ENCODE assay signal across 22 cellular contexts in genomic region chr18:55841314-55841713, GRCh38.
"Had no signal": no experiment of that assay in that cellular context is flagged by ENCODE, and none has a peak within 500 bp of the region (broad histone marks: within the 10 kb centered on the region; RNA-seq: fewer than 3 reads in every experiment).

No MANE protein-coding gene starts in this region.

- H3K4me3 ChIP-seq: dorsolateral prefrontal cortex, gastroesophageal sphincter, heart left ventricle, hepatocyte, left lung, mucosa of descending colon, pancreas, right lobe of liver, suprapubic skin, vagina had no signal

- H3K27me3 ChIP-seq: dorsolateral prefrontal cortex, foreskin keratinocyte, gastroesophageal sphincter, heart left ventricle, hepatocyte, left lung, neutrophil, pancreas, right lobe of liver, suprapubic skin, vagina had no signal

- H3K9me3 ChIP-seq: pancreas, right lobe of liver, vagina had no signal

- ATAC-seq: foreskin keratinocyte; gastroesophageal sphincter; heart left ventricle; left cardiac atrium; left lung; mucosa of descending colon; pancreas; right lobe of liver; stimulated activated naive CD8-positive, alpha-beta T cell treated with anti-CD3 and anti-CD28 coated beads, Interleukin-15, amount 100 ng/mL, for 72 hours had no signal

- FAIRE-seq: kidney, pancreas, small intestine had no signal

- H3K27ac ChIP-seq: dorsolateral prefrontal cortex, foreskin keratinocyte, gastroesophageal sphincter, heart left ventricle, hepatocyte, left lung, neutrophil, pancreas, right lobe of liver, suprapubic skin, vagina had no signal

- H2AFZ ChIP-seq: hepatocyte had no signal

- DNase-seq: dorsolateral prefrontal cortex; effector CD4-positive, alpha-beta T cell; foreskin keratinocyte; heart left ventricle; left cardiac atrium; mesenchymal stem cell; naive B cell; small intestine; stimulated activated CD4-positive, alpha-beta T cell treated with anti-CD3 and anti-CD28 coated beads, Interleukin-15, amount 100 ng/mL, for 24 hours; stimulated activated CD4-positive, alpha-beta T cell treated with anti-CD3 and anti-CD28 coated beads, Interleukin-2, amount 100 ng/mL, for 48 hours; stimulated activated naive CD4-positive, alpha-beta T cell; stimulated activated naive CD8-positive, alpha-beta T cell treated with anti-CD3 and anti-CD28 coated beads, Interleukin-15, amount 100 ng/mL, for 72 hours had no signal

- H3K4me1 ChIP-seq: foreskin keratinocyte, gastroesophageal sphincter, left lung, pancreas, right lobe of liver, suprapubic skin, vagina had no signal

- H3K36me3 ChIP-seq: gastroesophageal sphincter, heart left ventricle, left lung, neutrophil, pancreas, right lobe of liver, suprapubic skin, vagina had no signal

- H3K4me2 ChIP-seq: hepatocyte had no signal

- H3K79me2 ChIP-seq: hepatocyte had no signal
